Comparison of ENCODE assay signal across 13 cellular contexts in genomic region chr16:70793851-70794502, GRCh38.
DNase-seq lines count a peak whose midpoint lies in the region; ATAC-seq and TF ChIP-seq lines count a peak whose summit lies in the region.
"Had no signal": no experiment of that assay in that cellular context is flagged by ENCODE, and none has a peak within 500 bp of the region (broad histone marks: within the 10 kb centered on the region; RNA-seq: fewer than 3 reads in every experiment).

No MANE protein-coding gene starts in this region.

- DNase-seq in GM12864 (ENCODE audit: low read depth), result no peak
- no peak for DNase-seq in NCI-H748 (lab: John Stamatoyannopoulos, UW; ENCODE audit: unreplicated experiment)
- DNase-seq in activated CD4-positive, alpha-beta T cell treated with anti-CD3 and anti-CD28 coated beads, Interleukin-2, amount 50 U/mL, for 48 hours, result no peak
- no peak for DNase-seq in activated CD4-positive, alpha-beta T cell treated with anti-CD3 and anti-CD28 coated beads for 4 hours
- DNase-seq: ACHN; activated CD8-positive, alpha-beta memory T cell treated with anti-CD3 and anti-CD28 coated beads, Interleukin-2, amount 10 ng/mL, durations not matched to agents 7 days and 5 days; NCI-H1417; NCI-H69; SIG-M5 had no signal

- H3K4me3 ChIP-seq in GM12864 (ENCODE audit: low read depth, low read length), result peak overlapping the region; percentile 38

- ATAC-seq in GM19438 (IDR thresholded peaks at IDR 0.05; ENCODE audit: low read depth, unreplicated experiment), result peak; percentile 67
- peak; percentile 49 for ATAC-seq in HG02884 (IDR thresholded peaks at IDR 0.05; ENCODE audit: unreplicated experiment)
- peak; percentile 38 for ATAC-seq in HG03558 (IDR thresholded peaks at IDR 0.05; ENCODE audit: extremely low read depth, unreplicated experiment)
- no peak for ATAC-seq in HG03039 (IDR thresholded peaks at IDR 0.05; ENCODE audit: unreplicated experiment)
- ATAC-seq: activated CD8-positive, alpha-beta memory T cell treated with anti-CD3 and anti-CD28 coated beads, Interleukin-2, amount 10 ng/mL, durations not matched to agents 7 days and 5 days had no signal

- no peak for TF ChIP-seq CTCF in GM12864 (IDR thresholded peaks at IDR 0.05; ENCODE audit: low read depth, low read length, missing control alignments)
